ENCODE assay signal across 8 cellular contexts in the genomic region with DNA sequence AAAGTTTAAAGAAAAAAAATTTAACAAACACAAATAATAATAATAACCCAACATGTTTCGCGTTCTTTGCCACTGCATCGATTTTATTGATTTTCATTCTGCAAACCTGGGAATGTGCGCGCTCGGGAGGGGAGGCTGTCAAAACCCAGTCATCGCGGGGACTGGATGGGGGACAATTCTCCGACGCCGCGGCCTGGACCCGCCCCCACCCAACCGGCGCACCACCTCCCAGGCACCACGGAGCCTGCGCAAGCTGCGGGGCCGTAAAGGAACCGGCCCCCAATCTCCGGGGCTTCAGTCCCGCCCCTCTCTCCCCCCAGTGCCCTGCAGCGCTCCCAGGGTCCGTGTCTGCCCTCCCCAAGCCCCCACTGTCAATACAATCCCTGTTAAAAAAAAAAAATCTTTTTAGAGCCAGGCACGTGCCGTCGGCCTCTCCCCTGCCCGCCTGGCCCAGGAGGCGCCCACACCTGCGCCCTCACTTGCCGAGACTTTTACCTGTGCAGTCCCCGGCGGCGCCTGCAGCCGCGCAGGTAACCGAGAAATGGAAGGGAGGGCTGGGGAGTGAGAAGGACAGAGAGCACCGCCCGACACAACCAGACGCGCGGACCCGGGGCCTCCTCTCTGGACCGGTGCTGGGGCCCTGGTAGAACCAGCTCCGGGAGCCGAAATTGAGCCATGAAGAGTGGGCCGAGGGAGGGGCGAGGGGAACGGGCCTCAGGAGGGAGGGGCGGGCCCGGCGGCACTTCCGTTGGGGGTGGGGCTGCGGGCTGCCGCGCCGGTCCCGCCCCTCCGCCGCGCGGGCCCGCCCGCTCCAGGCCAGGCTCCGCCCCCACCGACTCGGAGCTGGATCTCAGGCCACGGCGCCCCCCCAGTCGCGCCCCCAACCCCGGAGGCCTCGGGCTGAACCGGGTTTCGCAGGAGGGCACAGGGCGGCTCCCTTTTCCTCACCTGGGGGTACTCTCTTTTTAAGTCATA. TPM values are rescaled to one million over a fixed set of nuclear protein-coding genes. Genes with fewer than 3 reads are reported as not detected.
A peak's percentile ranks its signal among the peaks of the same experiment; 100 is the strongest.
DNase-seq lines count a peak whose midpoint lies in the region; ATAC-seq, FAIRE-seq and TF ChIP-seq lines count a peak whose summit lies in the region.

No MANE protein-coding gene starts in this region.

- peak; percentile 81 for DNase-seq in COLO668 (lab: John Stamatoyannopoulos, UW; ENCODE audit: unreplicated experiment)
- DNase-seq in NCI-H2171 treated with DMSO at 0.1 percent for 48 hours (lab: John Stamatoyannopoulos, UW) = peak; percentile 73
- DNase-seq in activated naive CD8-positive, alpha-beta T cell treated with anti-CD3 and anti-CD28 coated beads, Interleukin-2, amount 10 ng/mL, durations not matched to agents 7 days and 5 days = peak; percentile 68
- peak; percentile 81 for DNase-seq in left cardiac atrium
- peak; percentile 82 to 91 (median 87) for DNase-seq in pancreas
- no peak for DNase-seq in mesenteric fat pad (ENCODE audit: low spot score)

- intact Hi-C loops in left cardiac atrium (cut with DNase I) (loop anchor here (10.0 kb wide), 3 partner anchors 246 to 1366 kb away; no protein-coding TSS in a partner anchor), pancreas (cut with DNase I) (loop anchor here in 1 of 3 donors (10.0 kb wide), 2 partner anchors 366 to 516 kb away; no protein-coding TSS in a partner anchor)

- ATAC-seq in GM19463 (IDR thresholded peaks at IDR 0.05; ENCODE audit: unreplicated experiment) (peak; percentile 60), left cardiac atrium (peak; percentile 93 to 96), pancreas (peak; percentile 69 to 86 (median 82)), GM18873 (IDR thresholded peaks at IDR 0.05; ENCODE audit: low FRiP score, unreplicated experiment) (no peak)
- peak; percentile 68 for ATAC-seq in activated naive CD8-positive, alpha-beta T cell treated with anti-CD3 and anti-CD28 coated beads, Interleukin-2, amount 10 ng/mL, durations not matched to agents 7 days and 5 days (ENCODE audit: low read depth)

- no peak for FAIRE-seq in pancreas (lab: Jason Lieb, UNC)

- no peak overlapping the region for H3K27ac Mint-ChIP-seq in activated naive CD8-positive, alpha-beta T cell treated with anti-CD3 and anti-CD28 coated beads, Interleukin-2, amount 10 ng/mL, durations not matched to agents 7 days and 5 days

- H3K27me3 ChIP-seq in pancreas = no peaks in the 10 kb centered on the region

- no peaks in the 10 kb centered on the region for H3K36me3 Mint-ChIP-seq in activated naive CD8-positive, alpha-beta T cell treated with anti-CD3 and anti-CD28 coated beads, Interleukin-2, amount 10 ng/mL, durations not matched to agents 7 days and 5 days

- TF ChIP-seq CTCF in pancreas (IDR thresholded peaks at IDR 0.05) = no peak

- POLR2A ChIA-PET in activated naive CD8-positive, alpha-beta T cell treated with anti-CD3 and anti-CD28 coated beads, Interleukin-2, amount 10 ng/mL, durations not matched to agents 7 days and 5 days (lab: Charles Lee) = interaction anchor here (0.6 kb wide), 1 partner anchor 1910 kb away, joined by 4 read pairs; no protein-coding TSS in a partner anchor

- no peaks in the 10 kb centered on the region for H3K36me3 ChIP-seq in pancreas

- H3K4me3 Mint-ChIP-seq in activated naive CD8-positive, alpha-beta T cell treated with anti-CD3 and anti-CD28 coated beads, Interleukin-2, amount 10 ng/mL, durations not matched to agents 7 days and 5 days = peak overlapping the region; percentile 66

- H3K27me3 Mint-ChIP-seq in activated naive CD8-positive, alpha-beta T cell treated with anti-CD3 and anti-CD28 coated beads, Interleukin-2, amount 10 ng/mL, durations not matched to agents 7 days and 5 days = peaks cover 63% of the 10 kb centered on the region

- H3K4me3 ChIP-seq in pancreas = peak overlapping the region; percentile 49 to 87 (median 60)

- H3K4me1 ChIP-seq in pancreas = peaks cover 0 to 4% (median 0%) of the 10 kb centered on the region in 3 donors

- no peaks in the 10 kb centered on the region for H3K9me3 Mint-ChIP-seq in activated naive CD8-positive, alpha-beta T cell treated with anti-CD3 and anti-CD28 coated beads, Interleukin-2, amount 10 ng/mL, durations not matched to agents 7 days and 5 days

- no peaks in the 10 kb centered on the region for H3K9me3 ChIP-seq in pancreas

- 1% methylated on average over 66 to 76 of the region's 76 CpGs for WGBS in pancreas, 2 donors

- peaks cover 3% of the 10 kb centered on the region for H3K4me1 Mint-ChIP-seq in activated naive CD8-positive, alpha-beta T cell treated with anti-CD3 and anti-CD28 coated beads, Interleukin-2, amount 10 ng/mL, durations not matched to agents 7 days and 5 days

- H3K27ac ChIP-seq in pancreas = peak overlapping the region; percentile 70 to 97 (median 86)

RNA-seq across cellular contexts. Expression of gene ZNF503, which starts 7.6 kb away (rescaled TPM):
- total RNA-seq in activated naive CD8-positive, alpha-beta T cell treated with anti-CD3 and anti-CD28 coated beads, Interleukin-2, amount 10 ng/mL, durations not matched to agents 7 days and 5 days = under 1 TPM; 0.23 to 0.42 TPM
- total RNA-seq in left cardiac atrium (10 to 100 TPM; 12.0 to 14.3 TPM), pancreas (10 to 100 TPM; 18.3 to 41.2 (median 25.1) TPM), mesenteric fat pad (16.8 TPM)
- polyA plus RNA-seq in pancreas = 10 to 100 TPM; 13.8 to 22.3 TPM

RNA-seq across cellular contexts. Expression of gene LRMDA, which starts 22.2 kb away (rescaled TPM):
- not detected for total RNA-seq in activated naive CD8-positive, alpha-beta T cell treated with anti-CD3 and anti-CD28 coated beads, Interleukin-2, amount 10 ng/mL, durations not matched to agents 7 days and 5 days
- total RNA-seq in left cardiac atrium (10 to 100 TPM; 40.6 to 57.8 TPM), pancreas (10 to 100 TPM in 5 of 6 donors, 1 to 10 TPM in 1; 4.6 to 21.2 (median 13.4) TPM), mesenteric fat pad (26.6 TPM)
- 10 to 100 TPM; 11.9 to 15.0 TPM for polyA plus RNA-seq in pancreas

Comparison
In these comparisons a context has a peak if more than half of its experiments do, and no peak if none do; other contexts are left out.
1. RNA of gene ZNF503, which starts 7.6 kb away (total RNA-seq): 18.3 to 41.2 TPM in pancreas, 16.8 TPM in mesenteric fat pad (single experiment) and 12.0 to 14.3 TPM in left cardiac atrium; 0.23 to 0.42 TPM in activated naive CD8-positive, alpha-beta T cell treated with anti-CD3 and anti-CD28 coated beads, Interleukin-2, amount 10 ng/mL, durations not matched to agents 7 days and 5 days; every median in the first group is over 4 times any median in the second.
2. RNA of gene LRMDA, which starts 22.2 kb away (total RNA-seq): 40.6 to 57.8 TPM in left cardiac atrium, 26.6 TPM in mesenteric fat pad (single experiment) and 4.6 to 21.2 TPM in pancreas; not detected in activated naive CD8-positive, alpha-beta T cell treated with anti-CD3 and anti-CD28 coated beads, Interleukin-2, amount 10 ng/mL, durations not matched to agents 7 days and 5 days; every median in the first group is over 4 times any median in the second.